24 cellular contexts compared by ENCODE assay signal in genomic region chr9:88971131-88971960, GRCh38.
"Had no signal": no experiment of that assay in that cellular context is flagged by ENCODE, and none has a peak within 500 bp of the region (broad histone marks: within the 10 kb centered on the region; RNA-seq: fewer than 3 reads in every experiment).

No MANE protein-coding gene starts in this region.

- ATAC-seq: activated naive CD8-positive, alpha-beta T cell treated with anti-CD3 and anti-CD28 coated beads, Interleukin-2, amount 50 U/mL, for 24 hours; gastroesophageal sphincter; heart right ventricle; left cardiac atrium; natural killer cell had no signal

- H3K27ac Mint-ChIP-seq: activated naive CD8-positive, alpha-beta T cell treated with anti-CD3 and anti-CD28 coated beads, Interleukin-2, amount 50 U/mL, for 24 hours; activated T-helper 1 cell treated with anti-CD3 and anti-CD28 coated beads, Interleukin-12 subunit alpha, Interleukin-12 subunit beta, Interleukin-2, Interleukin-4 antibody, amounts not matched to agents 30 ng/mL and 10 ng/mL and 1 ng/mL, durations not matched to agents 14 hours and 24 hours and 36 hours; natural killer cell; T-helper 1 cell treated with Interleukin-12 subunit alpha and Interleukin-12 subunit beta and Interleukin-4 antibody, amounts not matched to agents 30 μg/mL and 1 μg/mL, for 36 hours had no signal

- H3K9me3 Mint-ChIP-seq: activated naive CD8-positive, alpha-beta T cell treated with anti-CD3 and anti-CD28 coated beads, Interleukin-2, amount 50 U/mL, for 24 hours; activated T-helper 1 cell treated with anti-CD3 and anti-CD28 coated beads, Interleukin-12 subunit alpha, Interleukin-12 subunit beta, Interleukin-2, Interleukin-4 antibody, amounts not matched to agents 30 ng/mL and 10 ng/mL and 1 ng/mL, durations not matched to agents 14 hours and 24 hours and 36 hours; natural killer cell; T-helper 1 cell treated with Interleukin-12 subunit alpha and Interleukin-12 subunit beta and Interleukin-4 antibody, amounts not matched to agents 30 μg/mL and 1 μg/mL, for 36 hours had no signal

- H3K4me1 ChIP-seq: heart right ventricle had no signal

- H3K4me1 Mint-ChIP-seq: natural killer cell had no signal

- H3K36me3 Mint-ChIP-seq: natural killer cell had no signal

- H3K4me3 Mint-ChIP-seq: activated naive CD8-positive, alpha-beta T cell treated with anti-CD3 and anti-CD28 coated beads, Interleukin-2, amount 50 U/mL, for 24 hours; activated T-helper 1 cell treated with anti-CD3 and anti-CD28 coated beads, Interleukin-12 subunit alpha, Interleukin-12 subunit beta, Interleukin-2, Interleukin-4 antibody, amounts not matched to agents 30 ng/mL and 10 ng/mL and 1 ng/mL, durations not matched to agents 14 hours and 24 hours and 36 hours; natural killer cell; T-helper 1 cell treated with Interleukin-12 subunit alpha and Interleukin-12 subunit beta and Interleukin-4 antibody, amounts not matched to agents 30 μg/mL and 1 μg/mL, for 36 hours had no signal

- H3K27me3 ChIP-seq: brain microvascular endothelial cell, gastroesophageal sphincter had no signal

- H3K4me3 ChIP-seq: dorsolateral prefrontal cortex, gastroesophageal sphincter, heart right ventricle, spleen had no signal

- H3K36me3 ChIP-seq: brain microvascular endothelial cell, gastroesophageal sphincter, heart right ventricle, spleen had no signal

- H3K9me3 ChIP-seq: spleen had no signal

- H3K27ac ChIP-seq: brain microvascular endothelial cell, dorsolateral prefrontal cortex, epithelial cell of prostate, gastroesophageal sphincter, heart right ventricle, spleen had no signal

- DNase-seq: activated CD4-positive, alpha-beta T cell treated with anti-CD3 and anti-CD28 coated beads for 4 hours; activated CD4-positive, alpha-beta T cell treated with anti-CD3 and anti-CD28 coated beads, Interleukin-2, amount 50 U/mL, for 48 hours; activated CD4-positive, CD25-positive, alpha-beta regulatory T cell; activated gamma-delta T cell; activated naive CD4-positive, alpha-beta T cell treated with anti-CD3 and anti-CD28 coated beads, Interleukin-2, amount 50 U/mL, for 16 hours; activated naive CD8-positive, alpha-beta T cell treated with anti-CD3 and anti-CD28 coated beads, Interleukin-2, amount 50 U/mL, for 24 hours; brain microvascular endothelial cell; central memory CD4-positive, alpha-beta T cell; dorsolateral prefrontal cortex; heart right ventricle; islet precursor cell; left cardiac atrium; midbrain; natural killer cell; occipital lobe; posterior cingulate gyrus; spleen; stimulated activated CD4-positive, alpha-beta T cell treated with anti-CD3 and anti-CD28 coated beads, Interleukin-4, amount 100 ng/mL, for 24 hours; stimulated activated naive CD4-positive, alpha-beta T cell treated with Interleukin-2 at 50 U/mL for 16 hours; T1000 had no signal
